ENCODE assay signal across 30 cellular contexts in the genomic region with DNA sequence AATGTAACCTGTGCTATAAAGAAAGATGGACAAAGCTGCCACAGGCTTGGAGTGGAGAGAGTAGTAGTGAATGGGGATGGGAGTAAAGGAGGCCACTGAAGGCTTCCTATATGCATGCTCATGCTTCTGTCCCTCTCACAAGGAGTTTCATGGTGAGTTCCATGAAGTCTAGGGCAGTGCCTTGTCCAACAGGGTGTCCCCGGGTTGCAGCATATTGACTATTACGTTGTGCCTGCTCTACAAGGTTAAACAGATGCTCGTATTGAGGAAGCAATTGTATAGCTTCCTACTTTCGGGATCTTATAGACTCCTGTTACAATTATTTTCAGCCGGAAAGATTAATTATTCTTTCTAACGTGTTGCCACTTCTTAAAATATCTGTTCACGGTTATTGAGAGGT.
A peak's percentile ranks its signal among the peaks of the same experiment; 100 is the strongest.
DNase-seq lines count a peak whose midpoint lies in the region; ATAC-seq and TF ChIP-seq lines count a peak whose summit lies in the region.
"Had no signal": no experiment of that assay in that cellular context is flagged by ENCODE, and none has a peak within 500 bp of the region (broad histone marks: within the 10 kb centered on the region; RNA-seq: fewer than 3 reads in every experiment).

No MANE protein-coding gene starts in this region.

- no peaks in the 10 kb centered on the region for H3K9me3 Mint-ChIP-seq in activated T-helper 2 cell treated with anti-CD3 and anti-CD28 coated beads, Interferon-gamma antibody, Interleukin-2, Interleukin-4, amounts not matched to agents 10 μg/mL and 5 μg/mL and 100 μg/mL, durations not matched to agents 14 hours and 24 hours and 36 hours
- H3K9me3 Mint-ChIP-seq: activated CD8-positive, alpha-beta T cell treated with anti-CD3 and anti-CD28 coated beads for 36 hours; activated T-helper 17 cell treated with anti-CD3 and anti-CD28 coated beads, Interleukin-2, amount 50 U/mL, for 72 hours; CD8-positive, alpha-beta memory T cell; central memory CD8-positive, alpha-beta T cell had no signal

- H3K4me1 Mint-ChIP-seq in activated T-helper 2 cell treated with anti-CD3 and anti-CD28 coated beads, Interferon-gamma antibody, Interleukin-2, Interleukin-4, amounts not matched to agents 10 μg/mL and 5 μg/mL and 100 μg/mL, durations not matched to agents 14 hours and 24 hours and 36 hours (ENCODE audit: low read depth), result no peaks in the 10 kb centered on the region
- H3K4me1 Mint-ChIP-seq: activated T-helper 17 cell treated with anti-CD3 and anti-CD28 coated beads, Interleukin-2, amount 50 U/mL, for 72 hours; CD8-positive, alpha-beta memory T cell; central memory CD8-positive, alpha-beta T cell; H9; nephron progenitor cell; stimulated activated naive CD8-positive, alpha-beta T cell treated with anti-CD3 and anti-CD28 coated beads, Interleukin-15, amount 100 ng/mL, for 72 hours had no signal

- H3K27ac ChIP-seq in ACC112 (ENCODE audit: low read depth, low read length) (no peak overlapping the region), gastroesophageal sphincter (peak overlapping the region in 3 of 4 donors; percentile 32 to 58 (median 55))
- H3K27ac ChIP-seq: A549, ascending aorta, parathyroid adenoma had no signal

- intact Hi-C loops in activated T-helper 2 cell treated with anti-CD3 and anti-CD28 coated beads, Interferon-gamma antibody, Interleukin-2, Interleukin-4, amounts not matched to agents 10 μg/mL and 5 μg/mL and 100 μg/mL, durations not matched to agents 14 hours and 24 hours and 36 hours (cut with micrococcal nuclease), result no loop called here

- no peak overlapping the region for H3K27ac Mint-ChIP-seq in activated T-helper 2 cell treated with anti-CD3 and anti-CD28 coated beads, Interferon-gamma antibody, Interleukin-2, Interleukin-4, amounts not matched to agents 10 μg/mL and 5 μg/mL and 100 μg/mL, durations not matched to agents 14 hours and 24 hours and 36 hours
- H3K27ac Mint-ChIP-seq: activated CD8-positive, alpha-beta T cell treated with anti-CD3 and anti-CD28 coated beads for 36 hours; activated naive CD8-positive, alpha-beta T cell; activated T-helper 17 cell treated with anti-CD3 and anti-CD28 coated beads, Interleukin-2, amount 50 U/mL, for 72 hours; H9; nephron progenitor cell had no signal

- no peaks in the 10 kb centered on the region for H3K36me3 Mint-ChIP-seq in activated T-helper 2 cell treated with anti-CD3 and anti-CD28 coated beads, Interferon-gamma antibody, Interleukin-2, Interleukin-4, amounts not matched to agents 10 μg/mL and 5 μg/mL and 100 μg/mL, durations not matched to agents 14 hours and 24 hours and 36 hours (ENCODE audit: low read depth)
- H3K36me3 Mint-ChIP-seq: activated naive CD8-positive, alpha-beta T cell had no signal

- no peak for TF ChIP-seq CTCF in gastroesophageal sphincter (IDR thresholded peaks at IDR 0.05)

- TF ChIP-seq POLR2A in gastroesophageal sphincter (IDR thresholded peaks at IDR 0.05), result no peak

- in situ Hi-C loops in KBM-7 (cut with MboI; ENCODE audit: low pct_unique_long_range_greater_than_20kb, low sequenced_read_pairs), result no loop called here

- peak overlapping the region; percentile 8 for H3K9ac ChIP-seq in adipocyte (ENCODE audit: low read length)
- H3K9ac ChIP-seq: parathyroid adenoma had no signal

- WGBS in gastroesophageal sphincter (ENCODE audit: low coverage in 1 of 2), 2 donors, result 64 to 86% methylated on average over 2 to 7 of the region's 7 CpGs

- H2AFZ ChIP-seq in ACC112 (ENCODE audit: low read length, unreplicated experiment), result no peak overlapping the region
- H2AFZ ChIP-seq: parathyroid adenoma had no signal

- no peak overlapping the region for H3K4me3 Mint-ChIP-seq in activated T-helper 2 cell treated with anti-CD3 and anti-CD28 coated beads, Interferon-gamma antibody, Interleukin-2, Interleukin-4, amounts not matched to agents 10 μg/mL and 5 μg/mL and 100 μg/mL, durations not matched to agents 14 hours and 24 hours and 36 hours (ENCODE audit: low read depth)
- H3K4me3 Mint-ChIP-seq: activated CD8-positive, alpha-beta T cell treated with anti-CD3 and anti-CD28 coated beads for 36 hours; activated naive CD8-positive, alpha-beta T cell; activated T-helper 17 cell treated with anti-CD3 and anti-CD28 coated beads, Interleukin-2, amount 50 U/mL, for 72 hours; CD8-positive, alpha-beta memory T cell; central memory CD8-positive, alpha-beta T cell; H9; nephron progenitor cell; stimulated activated naive CD8-positive, alpha-beta T cell treated with anti-CD3 and anti-CD28 coated beads, Interleukin-15, amount 100 ng/mL, for 72 hours had no signal

- H3K27me3 Mint-ChIP-seq in activated T-helper 2 cell treated with anti-CD3 and anti-CD28 coated beads, Interferon-gamma antibody, Interleukin-2, Interleukin-4, amounts not matched to agents 10 μg/mL and 5 μg/mL and 100 μg/mL, durations not matched to agents 14 hours and 24 hours and 36 hours (ENCODE audit: low read depth), result peaks cover 7% of the 10 kb centered on the region
- H3K27me3 Mint-ChIP-seq: activated CD8-positive, alpha-beta T cell treated with anti-CD3 and anti-CD28 coated beads for 36 hours; stimulated activated naive CD8-positive, alpha-beta T cell treated with anti-CD3 and anti-CD28 coated beads, Interleukin-15, amount 100 ng/mL, for 72 hours had no signal

- DNase-seq in adipocyte (ENCODE audit: low read depth), result no peak
- DNase-seq in retina, result peak; percentile 16
- no peak for DNase-seq in activated T-helper 2 cell treated with anti-CD3 and anti-CD28 coated beads, Interferon-gamma antibody, Interleukin-2, Interleukin-4, amounts not matched to agents 10 μg/mL and 5 μg/mL and 100 μg/mL, durations not matched to agents 14 hours and 24 hours and 36 hours (ENCODE audit: low spot score)
- no peak for DNase-seq in KBM-7
- DNase-seq: activated CD8-positive, alpha-beta T cell treated with anti-CD3 and anti-CD28 coated beads for 36 hours; BE2C; CD8-positive, alpha-beta memory T cell; DMS153; glutamatergic neuron; H9; NCI-H2081; NCI-H2227 treated with DMSO at 0.1 percent for 48 hours; NCI-H774; nephron progenitor cell; stimulated activated CD8-positive, alpha-beta memory T cell treated with anti-CD3 and anti-CD28 coated beads, Interleukin-4, amount 100 ng/mL, for 48 hours; stimulated activated naive CD8-positive, alpha-beta T cell treated with anti-CD3 and anti-CD28 coated beads, Interleukin-15, amount 100 ng/mL, for 72 hours; T-helper 2 cell had no signal

- H3K36me3 ChIP-seq in ACC112 (ENCODE audit: insufficient read depth, low read length), result no peaks in the 10 kb centered on the region
- no peaks in the 10 kb centered on the region for H3K36me3 ChIP-seq in adipocyte (ENCODE audit: control insufficient read depth, insufficient read depth, low read length, severe bottlenecking)
- H3K36me3 ChIP-seq in gastroesophageal sphincter, result no peaks in the 10 kb centered on the region
- H3K36me3 ChIP-seq: ascending aorta, BE2C, MG63, transverse colon had no signal

- H3K4me1 ChIP-seq in ACC112 (ENCODE audit: control insufficient read depth, insufficient read depth, low read length, unreplicated experiment), result peaks cover 27% of the 10 kb centered on the region
- H3K4me1 ChIP-seq in adipocyte (ENCODE audit: control insufficient read depth, insufficient read depth, low read length), result peaks cover 34% of the 10 kb centered on the region
- H3K4me1 ChIP-seq in gastroesophageal sphincter, result peaks cover 0 to 24% (median 11%) of the 10 kb centered on the region in 3 donors
- H3K4me1 ChIP-seq: A549, BE2C had no signal

- peak overlapping the region; percentile 16; the same call in 1 of the 2 replicates for H3K4me3 ChIP-seq in ACC112 (ENCODE audit: low read depth, low read length)
- no peak overlapping the region for H3K4me3 ChIP-seq in adipocyte (ENCODE audit: low read length)
- H3K4me3 ChIP-seq in gastroesophageal sphincter, result no peak overlapping the region
- H3K4me3 ChIP-seq: A549, ascending aorta, K562, MG63, transverse colon had no signal

- peak; percentile 46 for ATAC-seq in gastroesophageal sphincter
- no peak for ATAC-seq in GM18502 (IDR thresholded peaks at IDR 0.05; ENCODE audit: poor library complexity, unreplicated experiment)
- ATAC-seq in GM18867 (IDR thresholded peaks at IDR 0.05; ENCODE audit: unreplicated experiment), result no peak
- ATAC-seq: A549; activated CD8-positive, alpha-beta T cell treated with anti-CD3 and anti-CD28 coated beads for 36 hours; activated T-helper 17 cell treated with anti-CD3 and anti-CD28 coated beads, Interleukin-2, amount 50 U/mL, for 72 hours; K562; stimulated activated naive CD8-positive, alpha-beta T cell treated with anti-CD3 and anti-CD28 coated beads, Interleukin-15, amount 100 ng/mL, for 72 hours had no signal

- H3K27me3 ChIP-seq in ACC112 (ENCODE audit: insufficient read depth, low read length), result no peaks in the 10 kb centered on the region
- no peaks in the 10 kb centered on the region for H3K27me3 ChIP-seq in adipocyte (replicated peaks; ENCODE audit: control insufficient read depth, insufficient read depth, low read length)
- H3K27me3 ChIP-seq in gastroesophageal sphincter, result no peaks in the 10 kb centered on the region
- H3K27me3 ChIP-seq: ascending aorta, BE2C, MG63, transverse colon had no signal

- TF ChIP-seq EP300 in gastroesophageal sphincter (IDR thresholded peaks at IDR 0.05), result no peak

- peaks cover 3% of the 10 kb centered on the region for H3K9me3 ChIP-seq in adipocyte (ENCODE audit: control insufficient read depth, low read length)
- H3K9me3 ChIP-seq in gastroesophageal sphincter, result peaks cover 0 to 7% (median 0%) of the 10 kb centered on the region in 3 donors
- H3K9me3 ChIP-seq: A549, BE2C, MG63, transverse colon had no signal

- H3K79me2 ChIP-seq in ACC112 (ENCODE audit: control insufficient read depth, insufficient read depth, low read length, unreplicated experiment), result no peaks in the 10 kb centered on the region
- H3K79me2 ChIP-seq: parathyroid adenoma had no signal
